39 cellular contexts compared by ENCODE assay signal in genomic region chr6:109864050-109864449, GRCh38.
"Had no signal": no experiment of that assay in that cellular context is flagged by ENCODE, and none has a peak within 500 bp of the region (broad histone marks: within the 10 kb centered on the region; RNA-seq: fewer than 3 reads in every experiment).

No MANE protein-coding gene starts in this region.

- DNase-seq: activated effector memory CD4-positive, alpha-beta T cell treated with anti-CD3 and anti-CD28 coated beads, Interleukin-2, amount 50 U/mL, for 16 hours; activated effector memory CD4-positive, alpha-beta T cell treated with Interleukin-2 at 50 U/mL for 16 hours; activated gamma-delta T cell; activated gamma-delta T cell treated with Interleukin-2 at 50 U/mL for 16 hours; activated naive CD4-positive, alpha-beta T cell; activated naive CD4-positive, alpha-beta T cell treated with anti-CD3 and anti-CD28 coated beads for 36 hours; activated naive CD4-positive, alpha-beta T cell treated with anti-CD3 and anti-CD28 coated beads, Interleukin-2, amount 10 ng/mL, durations not matched to agents 7 days and 5 days; activated naive CD4-positive, alpha-beta T cell treated with anti-CD3 and anti-CD28 coated beads, Interleukin-2, amount 50 U/mL, for 16 hours; activated naive CD4-positive, alpha-beta T cell treated with Interleukin-2 at 50 U/mL for 16 hours; activated naive CD8-positive, alpha-beta T cell treated with anti-CD3 and anti-CD28 coated beads for 36 hours; activated naive CD8-positive, alpha-beta T cell treated with anti-CD3 and anti-CD28 coated beads, Interleukin-2, amount 10 ng/mL, durations not matched to agents 7 days and 5 days; activated naive CD8-positive, alpha-beta T cell treated with anti-CD3 and anti-CD28 coated beads, Interleukin-2, amount 50 U/mL, for 24 hours; activated T-cell treated with anti-CD3 and anti-CD28 coated beads, Interleukin-2, amount 50 U/mL, for 24 hours; activated T-cell treated with anti-CD3 and anti-CD28 coated beads, Interleukin-2, amount 50 U/mL, for 4 hours; activated T-cell treated with anti-CD3 and anti-CD28 coated beads, Interleukin-2, amount 50 U/mL, for 48 hours; activated T-cell treated with anti-CD3 and anti-CD28 coated beads, Interleukin-2, amount 50 U/mL, for 72 hours; adrenal gland; amniotic stem cell; amygdala; anterior cingulate cortex; aorta; body of pancreas; brain microvascular endothelial cell; caudate nucleus; central memory CD4-positive, alpha-beta T cell; cerebellar nuclear complex had no signal

- H3K36me3 Mint-ChIP-seq: activated naive CD4-positive, alpha-beta T cell treated with anti-CD3 and anti-CD28 coated beads, Interleukin-2, amount 10 ng/mL, durations not matched to agents 7 days and 5 days; activated naive CD4-positive, alpha-beta T cell treated with anti-CD3 and anti-CD28 coated beads, Interleukin-2, amount 50 U/mL, for 24 hours; activated naive CD8-positive, alpha-beta T cell; activated naive CD8-positive, alpha-beta T cell treated with anti-CD3 and anti-CD28 coated beads for 36 hours; activated naive CD8-positive, alpha-beta T cell treated with anti-CD3 and anti-CD28 coated beads, Interleukin-2, amount 10 ng/mL, durations not matched to agents 7 days and 5 days; brain had no signal

- H3K4me3 Mint-ChIP-seq: activated naive CD4-positive, alpha-beta T cell treated with anti-CD3 and anti-CD28 coated beads for 36 hours; activated naive CD4-positive, alpha-beta T cell treated with anti-CD3 and anti-CD28 coated beads, Interleukin-2, amount 10 ng/mL, durations not matched to agents 7 days and 5 days; activated naive CD4-positive, alpha-beta T cell treated with anti-CD3 and anti-CD28 coated beads, Interleukin-2, amount 50 U/mL, for 24 hours; activated naive CD8-positive, alpha-beta T cell; activated naive CD8-positive, alpha-beta T cell treated with anti-CD3 and anti-CD28 coated beads for 36 hours; activated naive CD8-positive, alpha-beta T cell treated with anti-CD3 and anti-CD28 coated beads, Interleukin-2, amount 10 ng/mL, durations not matched to agents 7 days and 5 days; activated naive CD8-positive, alpha-beta T cell treated with anti-CD3 and anti-CD28 coated beads, Interleukin-2, amount 50 U/mL, for 24 hours; activated T-cell treated with anti-CD3 and anti-CD28 coated beads, Interleukin-2, amount 50 U/mL, for 24 hours; activated T-cell treated with anti-CD3 and anti-CD28 coated beads, Interleukin-2, amount 50 U/mL, for 4 hours; activated T-cell treated with anti-CD3 and anti-CD28 coated beads, Interleukin-2, amount 50 U/mL, for 72 hours; activated T-helper 1 cell treated with anti-CD3 and anti-CD28 coated beads, Interleukin-12 subunit alpha, Interleukin-12 subunit beta, Interleukin-2, Interleukin-4 antibody, amounts not matched to agents 30 ng/mL and 10 ng/mL and 1 ng/mL, durations not matched to agents 14 hours and 24 hours and 36 hours; activated T-helper 17 cell treated with anti-CD3 and anti-CD28 coated beads, Interleukin-2, amount 50 U/mL, for 72 hours; brain; central memory CD8-positive, alpha-beta T cell had no signal

- H3K36me3 ChIP-seq: adrenal gland, ascending aorta, brain microvascular endothelial cell, breast epithelium, cardiac muscle cell had no signal

- H3K27me3 Mint-ChIP-seq: central memory CD8-positive, alpha-beta T cell had no signal

- H3K9me3 ChIP-seq: adrenal gland, ascending aorta, body of pancreas, breast epithelium had no signal

- FAIRE-seq: astrocyte, bronchial epithelial cell had no signal

- H3K27ac ChIP-seq: adrenal gland, ascending aorta, body of pancreas, brain microvascular endothelial cell, breast epithelium, cardiac muscle cell had no signal

- H3K27me3 ChIP-seq: adrenal gland, ascending aorta, body of pancreas, breast epithelium, cardiac muscle cell had no signal

- H3K9me3 Mint-ChIP-seq: activated naive CD4-positive, alpha-beta T cell treated with anti-CD3 and anti-CD28 coated beads, Interleukin-2, amount 10 ng/mL, durations not matched to agents 7 days and 5 days; activated naive CD8-positive, alpha-beta T cell treated with anti-CD3 and anti-CD28 coated beads, Interleukin-2, amount 10 ng/mL, durations not matched to agents 7 days and 5 days; activated T-cell treated with anti-CD3 and anti-CD28 coated beads, Interleukin-2, amount 50 U/mL, for 72 hours; activated T-helper 1 cell treated with anti-CD3 and anti-CD28 coated beads, Interleukin-12 subunit alpha, Interleukin-12 subunit beta, Interleukin-2, Interleukin-4 antibody, amounts not matched to agents 30 ng/mL and 10 ng/mL and 1 ng/mL, durations not matched to agents 14 hours and 24 hours and 36 hours; activated T-helper 17 cell treated with anti-CD3 and anti-CD28 coated beads, Interleukin-2, amount 50 U/mL, for 72 hours; activated T-helper 2 cell treated with anti-CD3 and anti-CD28 coated beads, Interferon-gamma antibody, Interleukin-2, Interleukin-4, amounts not matched to agents 10 μg/mL and 5 μg/mL and 100 μg/mL, durations not matched to agents 14 hours and 24 hours and 36 hours; central memory CD8-positive, alpha-beta T cell had no signal

- H3K4me1 ChIP-seq: breast epithelium had no signal

- H3K4me1 Mint-ChIP-seq: activated naive CD4-positive, alpha-beta T cell treated with anti-CD3 and anti-CD28 coated beads, Interleukin-2, amount 10 ng/mL, durations not matched to agents 7 days and 5 days; activated naive CD4-positive, alpha-beta T cell treated with anti-CD3 and anti-CD28 coated beads, Interleukin-2, amount 50 U/mL, for 24 hours; activated naive CD8-positive, alpha-beta T cell treated with anti-CD3 and anti-CD28 coated beads for 36 hours; activated naive CD8-positive, alpha-beta T cell treated with anti-CD3 and anti-CD28 coated beads, Interleukin-2, amount 50 U/mL, for 24 hours; activated T-helper 17 cell treated with anti-CD3 and anti-CD28 coated beads, Interleukin-2, amount 50 U/mL, for 72 hours; central memory CD8-positive, alpha-beta T cell had no signal

- ATAC-seq: activated naive CD4-positive, alpha-beta T cell treated with anti-CD3 and anti-CD28 coated beads, Interleukin-2, amount 50 U/mL, for 72 hours; activated naive CD8-positive, alpha-beta T cell treated with anti-CD3 and anti-CD28 coated beads, Interleukin-2, amount 50 U/mL, for 24 hours; activated T-cell treated with anti-CD3 and anti-CD28 coated beads, Interleukin-2, amount 50 U/mL, for 4 hours; activated T-cell treated with anti-CD3 and anti-CD28 coated beads, Interleukin-2, amount 50 U/mL, for 72 hours; activated T-helper 17 cell treated with anti-CD3 and anti-CD28 coated beads, Interleukin-2, amount 50 U/mL, for 72 hours; body of pancreas had no signal

- H3K4me3 ChIP-seq: adrenal gland, ascending aorta, body of pancreas, breast epithelium, cardiac muscle cell had no signal

- H3K27ac Mint-ChIP-seq: activated naive CD4-positive, alpha-beta T cell treated with anti-CD3 and anti-CD28 coated beads for 36 hours; activated naive CD4-positive, alpha-beta T cell treated with anti-CD3 and anti-CD28 coated beads, Interleukin-2, amount 10 ng/mL, durations not matched to agents 7 days and 5 days; activated naive CD4-positive, alpha-beta T cell treated with anti-CD3 and anti-CD28 coated beads, Interleukin-2, amount 50 U/mL, for 24 hours; activated naive CD4-positive, alpha-beta T cell treated with anti-CD3 and anti-CD28 coated beads, Interleukin-2, amount 50 U/mL, for 72 hours; activated naive CD8-positive, alpha-beta T cell; activated naive CD8-positive, alpha-beta T cell treated with anti-CD3 and anti-CD28 coated beads for 36 hours; activated naive CD8-positive, alpha-beta T cell treated with anti-CD3 and anti-CD28 coated beads, Interleukin-2, amount 10 ng/mL, durations not matched to agents 7 days and 5 days; activated naive CD8-positive, alpha-beta T cell treated with anti-CD3 and anti-CD28 coated beads, Interleukin-2, amount 50 U/mL, for 24 hours; activated T-cell treated with anti-CD3 and anti-CD28 coated beads, Interleukin-2, amount 50 U/mL, for 24 hours; activated T-cell treated with anti-CD3 and anti-CD28 coated beads, Interleukin-2, amount 50 U/mL, for 72 hours; activated T-helper 1 cell treated with anti-CD3 and anti-CD28 coated beads, Interleukin-12 subunit alpha, Interleukin-12 subunit beta, Interleukin-2, Interleukin-4 antibody, amounts not matched to agents 30 ng/mL and 10 ng/mL and 1 ng/mL, durations not matched to agents 14 hours and 24 hours and 36 hours; activated T-helper 17 cell treated with anti-CD3 and anti-CD28 coated beads, Interleukin-2, amount 50 U/mL, for 72 hours; activated T-helper 2 cell treated with anti-CD3 and anti-CD28 coated beads, Interferon-gamma antibody, Interleukin-2, Interleukin-4, amounts not matched to agents 10 μg/mL and 5 μg/mL and 100 μg/mL, durations not matched to agents 14 hours and 24 hours and 36 hours had no signal
